20 cellular contexts compared by ENCODE assay signal in genomic region chr12:21546721-21547120, GRCh38. TPM values are rescaled to one million over a fixed set of nuclear protein-coding genes. Genes with fewer than 3 reads are reported as not detected.
DNase-seq lines count a peak whose midpoint lies in the region; ATAC-seq, FAIRE-seq and TF ChIP-seq lines count a peak whose summit lies in the region.
"Had no signal": no experiment of that assay in that cellular context is flagged by ENCODE, and none has a peak within 500 bp of the region (broad histone marks: within the 10 kb centered on the region; RNA-seq: fewer than 3 reads in every experiment).

No MANE protein-coding gene starts in this region.

- no peaks in the 10 kb centered on the region for H3K4me1 ChIP-seq in astrocyte (ENCODE audit: insufficient read depth, low read length)
- no peaks in the 10 kb centered on the region for H3K4me1 ChIP-seq in mesendoderm (ENCODE audit: control insufficient read depth, low read depth, low read length)

- H3K9me3 ChIP-seq in astrocyte (ENCODE audit: insufficient read depth, low read depth, low read length), result no peaks in the 10 kb centered on the region
- H3K9me3 ChIP-seq: BLaER1, Caco-2 had no signal

- in situ Hi-C loops in ACHN (cut with HindIII; ENCODE audit: low pct_ligation_motif_present, low pct_unique_long_range_greater_than_20kb, low sequenced_read_pairs), result no loop called here

- intact Hi-C loops in Right ventricle myocardium inferior (cut with DNase I), result no loop called here
- intact Hi-C loops in activated naive CD4-positive, alpha-beta T cell treated with anti-CD3 and anti-CD28 coated beads for 36 hours (cut with micrococcal nuclease), result no loop called here

- no peak overlapping the region for H3K56ac ChIP-seq in mesendoderm (ENCODE audit: low read length)

- WGBS in mesendoderm (ENCODE audit: extremely low coverage, insufficient coverage, low lambda C conversion rate), result no CpG with 5 or more reads among the region's 1 CpG

- DNase-seq in ACHN (peak; percentile 34), HT1080 (ENCODE audit: low read depth) (peak; percentile 1), astrocyte (ENCODE audit: low read depth) (no peak), mesendoderm (peak; percentile 75), Right ventricle myocardium inferior (ENCODE audit: missing footprints) (no peak)
- DNase-seq in activated naive CD4-positive, alpha-beta T cell treated with anti-CD3 and anti-CD28 coated beads for 36 hours, result no peak
- DNase-seq: AML-193; Caco-2; CD8-positive, alpha-beta memory T cell; DND-41; H7 had no signal

- H3K9ac ChIP-seq in astrocyte (ENCODE audit: low read length) (no peak overlapping the region), mesendoderm (ENCODE audit: low read length) (no peak overlapping the region)
- H3K9ac ChIP-seq: BLaER1 had no signal

- H3K36me3 Mint-ChIP-seq in astrocyte (ENCODE audit: low read depth, unreplicated experiment), result no peaks in the 10 kb centered on the region
- no peaks in the 10 kb centered on the region for H3K36me3 Mint-ChIP-seq in activated naive CD4-positive, alpha-beta T cell treated with anti-CD3 and anti-CD28 coated beads for 36 hours (ENCODE audit: low read depth)

- H2BK15ac ChIP-seq in mesendoderm (replicated peaks; ENCODE audit: low read depth), result no peak overlapping the region

- H3K23ac ChIP-seq in mesendoderm (ENCODE audit: low read length), result no peak overlapping the region

- no peak overlapping the region for H3K4ac ChIP-seq in mesendoderm (ENCODE audit: low read depth, low read length)

- H3K79me2 ChIP-seq in astrocyte (ENCODE audit: insufficient read depth, low read length), result no peaks in the 10 kb centered on the region
- no peaks in the 10 kb centered on the region for H3K79me2 ChIP-seq in mesendoderm (ENCODE audit: control insufficient read depth, insufficient read depth, low read length)

- peak overlapping the region; percentile 72 for H3K27ac Mint-ChIP-seq in astrocyte (ENCODE audit: unreplicated experiment)
- no peak overlapping the region for H3K27ac Mint-ChIP-seq in activated naive CD4-positive, alpha-beta T cell treated with anti-CD3 and anti-CD28 coated beads for 36 hours
- H3K27ac Mint-ChIP-seq: CD8-positive, alpha-beta memory T cell; GM23338 had no signal

- FAIRE-seq in astrocyte (lab: Jason Lieb, UNC), result no peak
- FAIRE-seq: GM12878, GM18507 had no signal

- H3K4me1 Mint-ChIP-seq in astrocyte (ENCODE audit: low read depth, unreplicated experiment), result peaks cover 19% of the 10 kb centered on the region
- peaks cover 5% of the 10 kb centered on the region for H3K4me1 Mint-ChIP-seq in activated naive CD4-positive, alpha-beta T cell treated with anti-CD3 and anti-CD28 coated beads for 36 hours (ENCODE audit: low read depth)
- H3K4me1 Mint-ChIP-seq: CD8-positive, alpha-beta memory T cell; GM23338 had no signal

- no peak overlapping the region for H2AFZ ChIP-seq in astrocyte (ENCODE audit: low read depth, low read length)
- H2AFZ ChIP-seq: GM23338 had no signal

- no peak overlapping the region for H2BK5ac ChIP-seq in mesendoderm (ENCODE audit: low read length)

- H4K20me1 ChIP-seq in astrocyte (ENCODE audit: insufficient read depth, low read length), result no peaks in the 10 kb centered on the region
- H4K20me1 ChIP-seq: BLaER1 had no signal

- no peak overlapping the region for H4K5ac ChIP-seq in mesendoderm (ENCODE audit: low read length)

- H2BK120ac ChIP-seq in mesendoderm (ENCODE audit: low read depth, low read length), result no peak overlapping the region

- H3K27me3 ChIP-seq in astrocyte (ENCODE audit: insufficient read depth, low read length), result no peaks in the 10 kb centered on the region
- no peaks in the 10 kb centered on the region for H3K27me3 ChIP-seq in mesendoderm (ENCODE audit: insufficient read depth, low read length, poor library complexity)
- H3K27me3 ChIP-seq: BLaER1 had no signal

- no peak overlapping the region for H3K4me3 Mint-ChIP-seq in astrocyte (ENCODE audit: unreplicated experiment)
- no peak overlapping the region for H3K4me3 Mint-ChIP-seq in activated naive CD4-positive, alpha-beta T cell treated with anti-CD3 and anti-CD28 coated beads for 36 hours
- H3K4me3 Mint-ChIP-seq: CD8-positive, alpha-beta memory T cell; GM23338 had no signal

- CTCF ChIA-PET in activated naive CD4-positive, alpha-beta T cell treated with anti-CD3 and anti-CD28 coated beads for 36 hours (lab: Charles Lee), result no interaction called here

- no peak overlapping the region for H3K4me2 ChIP-seq in astrocyte (ENCODE audit: low read length)
- H3K4me2 ChIP-seq in mesendoderm (ENCODE audit: low read length), result no peak overlapping the region
- H3K4me2 ChIP-seq: BLaER1, GM23338 had no signal

- H3K9me3 Mint-ChIP-seq in astrocyte (ENCODE audit: unreplicated experiment), result no peaks in the 10 kb centered on the region
- no peaks in the 10 kb centered on the region for H3K9me3 Mint-ChIP-seq in activated naive CD4-positive, alpha-beta T cell treated with anti-CD3 and anti-CD28 coated beads for 36 hours
- H3K9me3 Mint-ChIP-seq: CD8-positive, alpha-beta memory T cell; GM23338 had no signal

- ATAC-seq in Right ventricle myocardium inferior (no peak), HG03439 (IDR thresholded peaks at IDR 0.05; ENCODE audit: unreplicated experiment) (no peak), GM21381 (IDR thresholded peaks at IDR 0.05; ENCODE audit: unreplicated experiment) (no peak)
- ATAC-seq: GM12878, GM23338 had no signal

- H3K27ac ChIP-seq in astrocyte (ENCODE audit: low read depth, low read length) (no peak overlapping the region), mesendoderm (ENCODE audit: low read depth, low read length) (no peak overlapping the region)
- H3K27ac ChIP-seq: 22Rv1, BLaER1, HL-60 had no signal

- no peak overlapping the region for H4K8ac ChIP-seq in mesendoderm (ENCODE audit: low read depth, low read length)

- no peak overlapping the region for H2AK5ac ChIP-seq in mesendoderm (ENCODE audit: low read length)

- H3K36me3 ChIP-seq in astrocyte (ENCODE audit: insufficient read depth, low read length) (no peaks in the 10 kb centered on the region), mesendoderm (ENCODE audit: control insufficient read depth, insufficient read depth, low read length) (no peaks in the 10 kb centered on the region)
- H3K36me3 ChIP-seq: BLaER1 had no signal

- no peaks in the 10 kb centered on the region for H3K79me1 ChIP-seq in mesendoderm (ENCODE audit: low read length)

- H3K18ac ChIP-seq in mesendoderm (ENCODE audit: low read length), result no peak overlapping the region

- no peak overlapping the region for H3K4me3 ChIP-seq in astrocyte (ENCODE audit: insufficient read depth, low read depth, low read length)
- H3K4me3 ChIP-seq in mesendoderm (ENCODE audit: low read length), result no peak overlapping the region
- H3K4me3 ChIP-seq: BLaER1, GM12878, GM23338 had no signal

- no peaks in the 10 kb centered on the region for H3K27me3 Mint-ChIP-seq in astrocyte (ENCODE audit: low read depth, unreplicated experiment)
- H3K27me3 Mint-ChIP-seq in activated naive CD4-positive, alpha-beta T cell treated with anti-CD3 and anti-CD28 coated beads for 36 hours (ENCODE audit: low read depth), result no peaks in the 10 kb centered on the region

- no peak for TF ChIP-seq CTCF in astrocyte (IDR thresholded peaks at IDR 0.05; ENCODE audit: insufficient read depth, low read depth, low read length)

RNA-seq across cellular contexts. Expression of gene SPX, which starts 20.6 kb away (rescaled TPM):
- total RNA-seq in HT1080 (2014; rRNA removed; shearing (Covaris generic)), result 0.07 and 1.2 TPM in 2 replicates
- 2.4 and 2.6 TPM in 2 replicates for polyA plus RNA-seq in HT1080 (2015; cell fraction: cytosol; rRNA removed)
- polyA plus RNA-seq in HT1080 (2015; cell fraction: nucleus; rRNA removed), result 0.64 and 1.0 TPM in 2 replicates
- total RNA-seq in astrocyte (19.8 and 26.1 TPM in 2 replicates), Right ventricle myocardium inferior (12.4 TPM)
- polyA plus RNA-seq in mesendoderm (2013, experiment 1 of 2), result 0.31 TPM
- 0.31 TPM for polyA plus RNA-seq in mesendoderm (2013, experiment 2 of 2)
- under 1 TPM; 0.50 to 0.57 TPM for total RNA-seq in activated naive CD4-positive, alpha-beta T cell treated with anti-CD3 and anti-CD28 coated beads for 36 hours
- total RNA-seq: GM12878, H7 had no signal
- polyA plus RNA-seq: CD8-positive, alpha-beta memory T cell had no signal

RNA-seq across cellular contexts. Expression of gene GOLT1B, which starts 45.1 kb away (rescaled TPM):
- 20.0 and 29.5 TPM in 2 replicates for total RNA-seq in HT1080 (2014; rRNA removed; shearing (Covaris generic))
- 48.5 and 63.6 TPM in 2 replicates for polyA plus RNA-seq in HT1080 (2015; cell fraction: cytosol; rRNA removed)
- 75.4 and 81.9 TPM in 2 replicates for polyA plus RNA-seq in HT1080 (2015; cell fraction: nucleus; rRNA removed)
- 90.3 and 93.5 TPM in 2 replicates for total RNA-seq in astrocyte
- 24.8 TPM for polyA plus RNA-seq in mesendoderm (2013, experiment 1 of 2)
- 23.2 TPM for polyA plus RNA-seq in mesendoderm (2013, experiment 2 of 2)
- total RNA-seq in Right ventricle myocardium inferior, result 22.0 TPM
- total RNA-seq in activated naive CD4-positive, alpha-beta T cell treated with anti-CD3 and anti-CD28 coated beads for 36 hours, result 10 to 100 TPM; 36.2 to 36.8 TPM

RNA-seq across cellular contexts. Expression of gene RECQL, which starts 45.3 kb away (rescaled TPM):
- total RNA-seq in HT1080 (2014; rRNA removed; shearing (Covaris generic)), result 77.9 and 80.2 TPM in 2 replicates
- 61.1 and 79.6 TPM in 2 replicates for polyA plus RNA-seq in HT1080 (2015; cell fraction: cytosol; rRNA removed)
- 181 and 197 TPM in 2 replicates for polyA plus RNA-seq in HT1080 (2015; cell fraction: nucleus; rRNA removed)
- total RNA-seq in astrocyte (49.1 and 49.7 TPM in 2 replicates), Right ventricle myocardium inferior (19.4 TPM)
- polyA plus RNA-seq in mesendoderm (2013, experiment 1 of 2), result 34.1 TPM
- polyA plus RNA-seq in mesendoderm (2013, experiment 2 of 2), result 33.3 TPM
- total RNA-seq in activated naive CD4-positive, alpha-beta T cell treated with anti-CD3 and anti-CD28 coated beads for 36 hours, result 10 to 100 TPM; 89.8 to 93.7 TPM

RNA-seq across cellular contexts. Expression of gene GYS2, which starts 57.9 kb away (rescaled TPM):
- not detected in 2 replicates for total RNA-seq in HT1080 (2014; rRNA removed; shearing (Covaris generic))
- polyA plus RNA-seq in HT1080 (2015; cell fraction: cytosol; rRNA removed), result not detected in 2 replicates
- not detected in 2 replicates for polyA plus RNA-seq in HT1080 (2015; cell fraction: nucleus; rRNA removed)
- total RNA-seq in astrocyte (not detected in 2 replicates), Right ventricle myocardium inferior (not detected)
- 0.01 TPM for polyA plus RNA-seq in mesendoderm (2013, experiment 1 of 2)
- polyA plus RNA-seq in mesendoderm (2013, experiment 2 of 2), result 0.01 TPM
- total RNA-seq in activated naive CD4-positive, alpha-beta T cell treated with anti-CD3 and anti-CD28 coated beads for 36 hours, result not detected
- total RNA-seq: CD8-positive, alpha-beta memory T cell; G401; GM12878; GM23338; H7 had no signal
- polyA plus RNA-seq: CD8-positive, alpha-beta memory T cell; GM12878; GM23338 had no signal

Comparison
In these comparisons a context has a peak if more than half of its experiments do, and no peak if none do; other contexts are left out.
1. DNase-seq: peak in ACHN (single experiment), HT1080 (single experiment) and mesendoderm (single experiment); none in astrocyte (single experiment), Right ventricle myocardium inferior (single experiment) and activated naive CD4-positive, alpha-beta T cell treated with anti-CD3 and anti-CD28 coated beads for 36 hours (single experiment).